17 cellular contexts compared by ENCODE assay signal in genomic region chr5:159442210-159442850, GRCh38.
DNase-seq lines count a peak whose midpoint lies in the region; ATAC-seq and TF ChIP-seq lines count a peak whose summit lies in the region.
"Had no signal": no experiment of that assay in that cellular context is flagged by ENCODE, and none has a peak within 500 bp of the region (broad histone marks: within the 10 kb centered on the region; RNA-seq: fewer than 3 reads in every experiment).

No MANE protein-coding gene starts in this region.

- H3K4me3 Mint-ChIP-seq in glutamatergic neuron (ENCODE audit: unreplicated experiment): no peak overlapping the region
- no peak overlapping the region for H3K4me3 Mint-ChIP-seq in natural killer cell
- H3K4me3 Mint-ChIP-seq: brain; HFFc6; stimulated activated memory B cell treated with anti-CD40 and anti-IgM and Interleukin-4, amounts not matched to agents 10 μg/mL and 1 μg/mL and 100 μg/mL, for 72 hours had no signal

- H3K9me3 Mint-ChIP-seq in glutamatergic neuron (ENCODE audit: unreplicated experiment) (peaks cover 2% of the 10 kb centered on the region), natural killer cell (no peaks in the 10 kb centered on the region)
- H3K9me3 Mint-ChIP-seq: brain; HFFc6; stimulated activated memory B cell treated with anti-CD40 and anti-IgM and Interleukin-4, amounts not matched to agents 10 μg/mL and 1 μg/mL and 100 μg/mL, for 72 hours had no signal

- intact Hi-C loops in natural killer cell (cut with micrococcal nuclease) (loop anchor here (5.0 kb wide), 1 partner anchor 545 kb away; no protein-coding TSS in a partner anchor), dorsolateral prefrontal cortex (cut with DNase I) (loop anchor here (5.0 to 10.0 kb wide), 2 partner anchors 542 to 545 kb away; no protein-coding TSS in a partner anchor)

- H3K36me3 Mint-ChIP-seq in glutamatergic neuron (ENCODE audit: unreplicated experiment): no peaks in the 10 kb centered on the region
- no peaks in the 10 kb centered on the region for H3K36me3 Mint-ChIP-seq in natural killer cell
- H3K36me3 Mint-ChIP-seq: brain had no signal

- H3K27ac Mint-ChIP-seq in glutamatergic neuron (ENCODE audit: unreplicated experiment) (peak overlapping the region; percentile 4), natural killer cell (no peak overlapping the region)
- H3K27ac Mint-ChIP-seq: HFFc6; stimulated activated memory B cell treated with anti-CD40 and anti-IgM and Interleukin-4, amounts not matched to agents 10 μg/mL and 1 μg/mL and 100 μg/mL, for 72 hours had no signal

- peak; percentile 29 for DNase-seq in EH (ENCODE audit: low read depth)
- peak; percentile 94 for DNase-seq in NCI-H82 (lab: John Stamatoyannopoulos, UW)
- DNase-seq in glutamatergic neuron: peak; percentile 58
- DNase-seq in natural killer cell: no peak
- no peak for DNase-seq in NCI-H526 (lab: John Stamatoyannopoulos, UW)
- DNase-seq in dorsolateral prefrontal cortex: no peak
- DNase-seq in HK-2 (ENCODE audit: unreplicated experiment): no peak
- DNase-seq: activated CD4-positive, alpha-beta T cell treated with anti-CD3 and anti-CD28 coated beads for 4 hours; activated naive CD4-positive, alpha-beta T cell treated with anti-CD3 and anti-CD28 coated beads, Interleukin-2, amount 50 U/mL, for 16 hours; HFFc6; KBM-7; mammary epithelial cell; NCI-H1105 had no signal

- H3K27me3 Mint-ChIP-seq in glutamatergic neuron (ENCODE audit: unreplicated experiment) (peaks cover 4% of the 10 kb centered on the region), natural killer cell (ENCODE audit: low read depth in 2 of 2) (peaks cover 11 to 18% of the 10 kb centered on the region in 2 donors)
- H3K27me3 Mint-ChIP-seq: stimulated activated memory B cell treated with anti-CD40 and anti-IgM and Interleukin-4, amounts not matched to agents 10 μg/mL and 1 μg/mL and 100 μg/mL, for 72 hours had no signal

- H3K4me1 Mint-ChIP-seq in glutamatergic neuron (ENCODE audit: low read depth, unreplicated experiment): peaks cover 12% of the 10 kb centered on the region
- H3K4me1 Mint-ChIP-seq in natural killer cell: peaks cover 0 to 10% of the 10 kb centered on the region in 2 donors

- H3K4me3 ChIP-seq in dorsolateral prefrontal cortex: no peak overlapping the region
- H3K4me3 ChIP-seq: SJSA1 had no signal

- no peaks in the 10 kb centered on the region for H3K27me3 ChIP-seq in dorsolateral prefrontal cortex
- H3K27me3 ChIP-seq: SJSA1 had no signal

- peak in 2 of 3 donors; percentile 28 to 51 for ATAC-seq in natural killer cell
- no peak for ATAC-seq in GM18517 (IDR thresholded peaks at IDR 0.05; ENCODE audit: unreplicated experiment)
- ATAC-seq: stimulated activated memory B cell treated with anti-CD40 and anti-IgM and Interleukin-4, amounts not matched to agents 10 μg/mL and 1 μg/mL and 100 μg/mL, for 72 hours had no signal

- H3K27ac ChIP-seq in dorsolateral prefrontal cortex: no peak overlapping the region
- H3K27ac ChIP-seq: SJSA1 had no signal

- TF ChIP-seq CTCF in glutamatergic neuron (IDR thresholded peaks at IDR 0.05; ENCODE audit: partially characterized antibody, unreplicated experiment) (no peak), natural killer cell (IDR thresholded peaks at IDR 0.05) (no peak), dorsolateral prefrontal cortex (IDR thresholded peaks at IDR 0.05 in 54 of 56, conservative IDR thresholded peaks at IDR 0.05 in 2 of 56; ENCODE audit: low read depth in 1 of 56, partially characterized antibody in 56 of 56) (no peak)

Comparison
In these comparisons a context has a peak if more than half of its experiments do, and no peak if none do; other contexts are left out.
1. DNase-seq: peak in EH (single experiment), NCI-H82 (single experiment) and glutamatergic neuron (single experiment); none in natural killer cell (single experiment), NCI-H526 (0 of 2), dorsolateral prefrontal cortex (0 of 10) and HK-2 (single experiment).